ENCODE assay signal across 18 cellular contexts in the genomic region with DNA sequence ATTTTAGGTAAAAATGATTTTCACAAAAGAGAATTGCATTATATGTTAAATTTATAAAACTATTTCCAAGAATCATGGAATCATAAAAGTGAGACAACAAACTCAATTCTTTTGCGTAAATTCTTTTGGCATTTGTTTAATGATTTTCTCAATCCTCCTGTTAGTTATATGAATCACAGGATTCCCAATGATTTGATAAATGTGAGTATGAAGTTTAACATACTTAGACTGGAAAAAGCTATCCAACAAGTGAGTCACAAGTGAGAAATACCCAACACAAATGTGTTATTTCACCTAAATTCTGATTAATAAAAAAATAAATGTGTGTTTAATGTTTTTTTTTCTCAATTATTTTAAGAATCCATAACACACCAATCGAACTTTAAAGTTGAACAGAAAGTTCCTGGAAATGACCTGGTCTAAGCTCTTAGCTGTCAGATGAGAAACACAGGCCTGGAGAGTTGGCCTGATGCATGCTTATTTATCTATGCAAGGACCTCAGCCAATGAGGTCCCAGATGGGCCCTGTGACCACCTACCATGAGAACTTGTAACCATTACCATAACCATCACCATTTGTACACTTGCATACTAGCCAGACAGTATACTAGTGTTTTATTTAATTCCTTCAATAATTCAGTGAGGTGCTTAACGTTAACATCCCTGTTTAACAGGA.
A peak's percentile ranks its signal among the peaks of the same experiment; 100 is the strongest.
DNase-seq lines count a peak whose midpoint lies in the region; ATAC-seq and TF ChIP-seq lines count a peak whose summit lies in the region.
"Had no signal": no experiment of that assay in that cellular context is flagged by ENCODE, and none has a peak within 500 bp of the region (broad histone marks: within the 10 kb centered on the region; RNA-seq: fewer than 3 reads in every experiment).

No MANE protein-coding gene starts in this region.

- H3K4me1 ChIP-seq in rectal smooth muscle tissue (ENCODE audit: control insufficient read depth, insufficient read depth, low read length): peaks cover 17% of the 10 kb centered on the region
- no peaks in the 10 kb centered on the region for H3K4me1 ChIP-seq in uterus
- no peaks in the 10 kb centered on the region for H3K4me1 ChIP-seq in BE2C
- H3K4me1 ChIP-seq in naive thymus-derived CD4-positive, alpha-beta T cell (ENCODE audit: control insufficient read depth in 2 of 2, insufficient read depth in 2 of 2, low read length in 2 of 2): no peaks in the 10 kb centered on the region

- TF ChIP-seq POLR2A in uterus (IDR thresholded peaks at IDR 0.05): no peak

- TF ChIP-seq CTCF in fibroblast of villous mesenchyme (IDR thresholded peaks at IDR 0.05; ENCODE audit: insufficient read depth, low read depth, low read length) (no peak), uterus (IDR thresholded peaks at IDR 0.05) (no peak), BE2C (IDR thresholded peaks at IDR 0.05; ENCODE audit: low read depth, low read length) (no peak)

- intact Hi-C loops in uterus (cut with DNase I; ENCODE audit: low total_unique reads): no loop called here
- intact Hi-C loops in naive thymus-derived CD4-positive, alpha-beta T cell (cut with micrococcal nuclease): no loop called here

- no peak overlapping the region for H3K4me3 Mint-ChIP-seq in naive thymus-derived CD4-positive, alpha-beta T cell
- no peak overlapping the region for H3K4me3 Mint-ChIP-seq in activated CD8-positive, alpha-beta memory T cell treated with anti-CD3 and anti-CD28 coated beads, Interleukin-2, amount 10 ng/mL, durations not matched to agents 7 days and 5 days
- H3K4me3 Mint-ChIP-seq: natural killer cell treated with Interleukin-12 subunit alpha and Interleukin-12 subunit beta and Interleukin-15 and Interleukin-18, amount 100 ng/mL, for 72 hours; T-helper 2 cell treated with Interferon-gamma antibody and Interleukin-4, amounts not matched to agents 5 μg/mL and 100 μg/mL, for 36 hours had no signal

- H3K27me3 Mint-ChIP-seq in naive thymus-derived CD4-positive, alpha-beta T cell: peaks cover 0 to 4% (median 0%) of the 10 kb centered on the region in 5 donors
- H3K27me3 Mint-ChIP-seq in activated CD8-positive, alpha-beta memory T cell treated with anti-CD3 and anti-CD28 coated beads, Interleukin-2, amount 10 ng/mL, durations not matched to agents 7 days and 5 days: peaks cover 5% of the 10 kb centered on the region

- H3K4me3 ChIP-seq in fibroblast of villous mesenchyme (ENCODE audit: low read depth, low read length) (no peak overlapping the region), rectal smooth muscle tissue (ENCODE audit: low read length) (no peak overlapping the region), uterus (no peak overlapping the region), BE2C (ENCODE audit: low read depth, low read length) (no peak overlapping the region)
- H3K4me3 ChIP-seq in naive thymus-derived CD4-positive, alpha-beta T cell (ENCODE audit: low read length): no peak overlapping the region
- H3K4me3 ChIP-seq: K562, SJCRH30 had no signal

- POLR2A ChIA-PET in naive thymus-derived CD4-positive, alpha-beta T cell (lab: Charles Lee): no interaction called here

- H3K27ac ChIP-seq in rectal smooth muscle tissue (ENCODE audit: low read depth, low read length): peak overlapping the region; percentile 7
- no peak overlapping the region for H3K27ac ChIP-seq in uterus
- H3K27ac ChIP-seq in naive thymus-derived CD4-positive, alpha-beta T cell (ENCODE audit: low read depth, low read length): no peak overlapping the region
- H3K27ac ChIP-seq: SJCRH30 had no signal

- no peak for ATAC-seq in naive thymus-derived CD4-positive, alpha-beta T cell
- ATAC-seq in activated CD8-positive, alpha-beta memory T cell treated with anti-CD3 and anti-CD28 coated beads, Interleukin-2, amount 10 ng/mL, durations not matched to agents 7 days and 5 days: no peak
- ATAC-seq: K562; natural killer cell treated with Interleukin-12 subunit alpha and Interleukin-12 subunit beta and Interleukin-15 and Interleukin-18, amount 100 ng/mL, for 72 hours had no signal

- H3K36me3 ChIP-seq in rectal smooth muscle tissue (ENCODE audit: control insufficient read depth, insufficient read depth, low read length): no peaks in the 10 kb centered on the region
- H3K36me3 ChIP-seq in uterus: no peaks in the 10 kb centered on the region
- H3K36me3 ChIP-seq in BE2C: no peaks in the 10 kb centered on the region
- no peaks in the 10 kb centered on the region for H3K36me3 ChIP-seq in naive thymus-derived CD4-positive, alpha-beta T cell (ENCODE audit: control insufficient read depth in 2 of 3, insufficient read depth in 3 of 3, low read length in 3 of 3)
- H3K36me3 ChIP-seq: SJCRH30 had no signal

- CTCF ChIA-PET in naive thymus-derived CD4-positive, alpha-beta T cell (lab: Charles Lee): no interaction called here
- CTCF ChIA-PET in activated CD8-positive, alpha-beta memory T cell treated with anti-CD3 and anti-CD28 coated beads, Interleukin-2, amount 10 ng/mL, durations not matched to agents 7 days and 5 days (lab: Charles Lee): interaction anchor here (0.8 kb wide), 1 partner anchor 10 kb away, joined by 5 read pairs; no protein-coding TSS in a partner anchor

- peaks cover 0 to 5% (median 0%) of the 10 kb centered on the region in 11 donors for H3K9me3 Mint-ChIP-seq in naive thymus-derived CD4-positive, alpha-beta T cell
- H3K9me3 Mint-ChIP-seq in activated CD8-positive, alpha-beta memory T cell treated with anti-CD3 and anti-CD28 coated beads, Interleukin-2, amount 10 ng/mL, durations not matched to agents 7 days and 5 days (ENCODE audit: low read depth): no peaks in the 10 kb centered on the region
- H3K9me3 Mint-ChIP-seq: natural killer cell treated with Interleukin-12 subunit alpha and Interleukin-12 subunit beta and Interleukin-15 and Interleukin-18, amount 100 ng/mL, for 72 hours; T-helper 2 cell treated with Interferon-gamma antibody and Interleukin-4, amounts not matched to agents 5 μg/mL and 100 μg/mL, for 36 hours had no signal

- H3K27me3 ChIP-seq in rectal smooth muscle tissue (ENCODE audit: control insufficient read depth, insufficient read depth, low read length) (no peaks in the 10 kb centered on the region), uterus (no peaks in the 10 kb centered on the region), BE2C (no peaks in the 10 kb centered on the region)
- no peaks in the 10 kb centered on the region for H3K27me3 ChIP-seq in naive thymus-derived CD4-positive, alpha-beta T cell (ENCODE audit: control insufficient read depth in 2 of 2, insufficient read depth in 2 of 2, low read length in 2 of 2)
- H3K27me3 ChIP-seq: SJCRH30 had no signal

- H3K36me3 Mint-ChIP-seq in naive thymus-derived CD4-positive, alpha-beta T cell: no peaks in the 10 kb centered on the region
- no peaks in the 10 kb centered on the region for H3K36me3 Mint-ChIP-seq in activated CD8-positive, alpha-beta memory T cell treated with anti-CD3 and anti-CD28 coated beads, Interleukin-2, amount 10 ng/mL, durations not matched to agents 7 days and 5 days
- H3K36me3 Mint-ChIP-seq: natural killer cell treated with Interleukin-12 subunit alpha and Interleukin-12 subunit beta and Interleukin-15 and Interleukin-18, amount 100 ng/mL, for 72 hours had no signal

- H3K9me3 ChIP-seq in uterus (no peaks in the 10 kb centered on the region), BE2C (no peaks in the 10 kb centered on the region)
- no peaks in the 10 kb centered on the region for H3K9me3 ChIP-seq in naive thymus-derived CD4-positive, alpha-beta T cell (ENCODE audit: control insufficient read depth in 2 of 3, low read length in 3 of 3)

- DNase-seq in EH (ENCODE audit: low read depth): peak; percentile 49
- DNase-seq in amniotic epithelial cell (ENCODE audit: low read depth): peak; percentile 64
- peak; percentile 34 for DNase-seq in fibroblast of villous mesenchyme (ENCODE audit: low read depth)
- no peak for DNase-seq in uterus
- DNase-seq in BE2C: no peak
- DNase-seq in naive thymus-derived CD4-positive, alpha-beta T cell: no peak
- no peak for DNase-seq in activated CD8-positive, alpha-beta memory T cell treated with anti-CD3 and anti-CD28 coated beads, Interleukin-2, amount 10 ng/mL, durations not matched to agents 7 days and 5 days
- DNase-seq: activated CD4-positive, alpha-beta T cell treated with anti-CD3 and anti-CD28 coated beads for 1 hour; Calu3; NCI-H1048; NCI-H2107; NCI-H748 treated with DMSO at 0.1 percent for 48 hours; OCI-M1; SJCRH30 had no signal

- no peak overlapping the region for H3K9ac ChIP-seq in rectal smooth muscle tissue (ENCODE audit: low read length)

- H3K27ac Mint-ChIP-seq in naive thymus-derived CD4-positive, alpha-beta T cell: no peak overlapping the region
- no peak overlapping the region for H3K27ac Mint-ChIP-seq in activated CD8-positive, alpha-beta memory T cell treated with anti-CD3 and anti-CD28 coated beads, Interleukin-2, amount 10 ng/mL, durations not matched to agents 7 days and 5 days
- H3K27ac Mint-ChIP-seq: natural killer cell treated with Interleukin-12 subunit alpha and Interleukin-12 subunit beta and Interleukin-15 and Interleukin-18, amount 100 ng/mL, for 72 hours; T-helper 2 cell treated with Interferon-gamma antibody and Interleukin-4, amounts not matched to agents 5 μg/mL and 100 μg/mL, for 36 hours had no signal

- H3K4me1 Mint-ChIP-seq in naive thymus-derived CD4-positive, alpha-beta T cell: no peaks in the 10 kb centered on the region
- H3K4me1 Mint-ChIP-seq in activated CD8-positive, alpha-beta memory T cell treated with anti-CD3 and anti-CD28 coated beads, Interleukin-2, amount 10 ng/mL, durations not matched to agents 7 days and 5 days: no peaks in the 10 kb centered on the region

Comparison
In these comparisons a context has a peak if more than half of its experiments do, and no peak if none do; other contexts are left out.
1. DNase-seq: peak in EH (single experiment), amniotic epithelial cell (single experiment) and fibroblast of villous mesenchyme (single experiment); none in uterus (0 of 2), BE2C (single experiment), naive thymus-derived CD4-positive, alpha-beta T cell (0 of 9) and activated CD8-positive, alpha-beta memory T cell treated with anti-CD3 and anti-CD28 coated beads, Interleukin-2, amount 10 ng/mL, durations not matched to agents 7 days and 5 days (single experiment).